Comparison of ENCODE assay signal across 8 cellular contexts in genomic region chr22:17781319-17782031, GRCh38. TPM values are rescaled to one million over a fixed set of nuclear protein-coding genes. Genes with fewer than 3 reads are reported as not detected.
A peak's percentile ranks its signal among the peaks of the same experiment; 100 is the strongest.
DNase-seq lines count a peak whose midpoint lies in the region; ATAC-seq and TF ChIP-seq lines count a peak whose summit lies in the region.

No MANE protein-coding gene starts in this region.

- peaks cover 52% of the 10 kb centered on the region for H3K79me2 ChIP-seq in Loucy (ENCODE audit: insufficient read depth, low read length)

- CTCF ChIA-PET in WTC11 (lab: Charles Lee), result interaction anchor here (1.0 to 5.3 kb wide), 4 partner anchors 27 to 295 kb away, joined by 3 to 51 read pairs (median 8); no protein-coding TSS in a partner anchor

- H3K27ac Mint-ChIP-seq in WTC11, result no peak overlapping the region

- H3K4me3 ChIP-seq in Loucy (ENCODE audit: low read length, poor library complexity, severe bottlenecking) (peak overlapping the region; percentile 82), fibroblast of pulmonary artery (replicated peaks; ENCODE audit: low read depth, low read length) (no peak overlapping the region)

- H3K9ac ChIP-seq in Loucy (ENCODE audit: low read depth, low read length, poor library complexity, severe bottlenecking), result peak overlapping the region; percentile 95

- POLR2A ChIA-PET in WTC11 (lab: Charles Lee), result no interaction called here

- H3K36me3 Mint-ChIP-seq in WTC11, result no peaks in the 10 kb centered on the region

- H3K4me2 ChIP-seq in Loucy (ENCODE audit: low read depth, low read length, poor library complexity, severe bottlenecking), result peak overlapping the region; percentile 98

- H3K4me1 Mint-ChIP-seq in WTC11, result peaks cover 17% of the 10 kb centered on the region

- DNase-seq in ACHN (peak; percentile 33), activated T-cell treated with anti-CD3 and anti-CD28 coated beads for 24 hours (ENCODE audit: low read depth) (peak; percentile 51), fibroblast of pulmonary artery (ENCODE audit: low read depth) (peak; percentile 89), WTC11 (ENCODE audit: low spot score) (no peak), islet precursor cell (no peak)
- peak; percentile 32 to 69 for DNase-seq in stimulated activated CD8-positive, alpha-beta memory T cell treated with anti-CD3 and anti-CD28 coated beads, Interleukin-4, amount 100 ng/mL, for 4 hours (ENCODE audit: low read depth in 2 of 2, low spot score in 1 of 2)

- no peak for TF ChIP-seq CTCF in Loucy (conservative IDR thresholded peaks at IDR 0.05; ENCODE audit: low read length)
- no peak for TF ChIP-seq CTCF in fibroblast of pulmonary artery (IDR thresholded peaks at IDR 0.05; ENCODE audit: low read length, missing control alignments)
- TF ChIP-seq CTCF in WTC11 (IDR thresholded peaks at IDR 0.05), result no peak

- no peaks in the 10 kb centered on the region for H3K36me3 ChIP-seq in Loucy (ENCODE audit: insufficient read depth, low read length)

- H2AFZ ChIP-seq in Loucy (ENCODE audit: low read length), result no peak overlapping the region

- H3K27me3 Mint-ChIP-seq in WTC11 (ENCODE audit: low read depth), result no peaks in the 10 kb centered on the region; the same call in 1 of the 2 replicates

- H3F3A ChIP-seq in Loucy (ENCODE audit: low read depth), result peaks cover 8% of the 10 kb centered on the region; the same call in 1 of the 2 replicates

- H3K4me1 ChIP-seq in Loucy (ENCODE audit: insufficient read depth, low read length, poor library complexity, severe bottlenecking), result peaks cover 63% of the 10 kb centered on the region

- peaks cover 12% of the 10 kb centered on the region for H4K20me1 ChIP-seq in Loucy (ENCODE audit: insufficient read depth, low read length, poor library complexity, severe bottlenecking)

- H3K9me2 ChIP-seq in Loucy (replicated peaks; ENCODE audit: low read depth, low read length), result no peaks in the 10 kb centered on the region

- no peaks in the 10 kb centered on the region for H3K9me3 ChIP-seq in Loucy (ENCODE audit: insufficient read depth, low read depth, low read length)

- peak; percentile 49 for ATAC-seq in GM18511 (IDR thresholded peaks at IDR 0.05; ENCODE audit: unreplicated experiment)
- no peak for ATAC-seq in WTC11

- no peak overlapping the region for H3K4me3 Mint-ChIP-seq in WTC11

- no peaks in the 10 kb centered on the region for H3K27me3 ChIP-seq in Loucy (ENCODE audit: insufficient read depth, low read length, poor library complexity, severe bottlenecking)

- in situ Hi-C loops in ACHN (cut with HindIII; ENCODE audit: low pct_ligation_motif_present, low pct_unique_long_range_greater_than_20kb, low sequenced_read_pairs), result no loop called here

- no peaks in the 10 kb centered on the region for H3K9me3 Mint-ChIP-seq in WTC11

TF ChIP-seq in WTC11, 78 proteins besides CTCF, POLR2A, EP300 and RAD21:
- TF ChIP-seq ZNF121 (CRISPR knock-in tag; IDR thresholded peaks at IDR 0.05) (no peak), FOXK1 (CRISPR knock-in tag; IDR thresholded peaks at IDR 0.05) (no peak), ERG (CRISPR knock-in tag; IDR thresholded peaks at IDR 0.05) (no peak), ZNF232 (CRISPR knock-in tag; IDR thresholded peaks at IDR 0.05) (no peak)

RNA-seq across cellular contexts. Expression of gene BID, which starts 7.2 kb away (rescaled TPM):
- total RNA-seq in WTC11 (2021), result 26.1 to 32.5 TPM (median 27.6 TPM) in 3 replicates

Comparison
In these comparisons a context has a peak if more than half of its experiments do, and no peak if none do; other contexts are left out.
1. DNase-seq: peak in ACHN (single experiment), activated T-cell treated with anti-CD3 and anti-CD28 coated beads for 24 hours (single experiment), fibroblast of pulmonary artery (single experiment) and stimulated activated CD8-positive, alpha-beta memory T cell treated with anti-CD3 and anti-CD28 coated beads, Interleukin-4, amount 100 ng/mL, for 4 hours (2 of 2); none in WTC11 (single experiment) and islet precursor cell (single experiment).